ENCODE assay signal across 8 cellular contexts in the genomic region with DNA sequence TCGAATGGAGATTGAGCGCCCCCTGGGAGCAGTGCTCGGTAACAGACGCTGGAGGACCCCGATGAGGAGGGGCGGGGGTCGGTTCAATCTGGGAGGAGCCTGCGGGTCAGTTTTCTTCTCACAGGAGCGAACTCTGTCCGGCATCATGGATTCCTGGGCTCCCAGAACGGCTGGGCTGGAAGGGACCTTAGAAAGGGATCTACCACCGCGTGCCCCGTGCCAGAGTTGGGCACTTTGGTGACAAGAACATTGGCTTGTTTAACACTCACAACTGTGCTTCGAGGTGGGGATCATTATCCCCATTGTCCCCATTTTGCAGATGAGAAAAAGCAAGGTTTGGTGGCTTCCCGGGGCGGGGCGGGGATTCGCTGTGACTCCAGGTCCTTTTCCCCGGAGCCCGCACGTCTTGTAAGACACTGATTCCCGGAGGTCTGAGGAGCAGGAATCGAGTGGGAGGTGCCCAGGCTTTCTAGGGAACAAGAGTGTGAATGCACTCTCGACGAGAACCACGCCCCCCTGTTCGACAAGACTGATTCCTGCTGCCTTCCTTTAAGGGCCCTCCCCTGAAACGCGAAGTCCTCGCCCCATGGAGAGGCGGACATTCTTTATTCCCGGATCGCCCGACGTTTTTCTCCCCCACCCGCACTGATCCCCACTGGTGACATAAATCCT. TPM values are rescaled to one million over a fixed set of nuclear protein-coding genes. Genes with fewer than 3 reads are reported as not detected.
DNase-seq lines count a peak whose midpoint lies in the region; ATAC-seq, FAIRE-seq and TF ChIP-seq lines count a peak whose summit lies in the region.

No MANE protein-coding gene starts in this region.

- H3K4me3 Mint-ChIP-seq in T-helper 2 cell treated with Interferon-gamma antibody and Interleukin-4, amounts not matched to agents 5 μg/mL and 100 μg/mL, for 36 hours, result peak overlapping the region; percentile 96
- peak overlapping the region; percentile 99 for H3K4me3 Mint-ChIP-seq in astrocyte (ENCODE audit: unreplicated experiment)

- H3K4me3 ChIP-seq in astrocyte (ENCODE audit: insufficient read depth, low read depth, low read length), result peak overlapping the region; percentile 97
- H3K4me3 ChIP-seq in rectal smooth muscle tissue (ENCODE audit: low read length), result peak overlapping the region; percentile 89
- H3K4me3 ChIP-seq in uterus, result peak overlapping the region; percentile 36 to 44

- H3K4me1 Mint-ChIP-seq in T-helper 2 cell treated with Interferon-gamma antibody and Interleukin-4, amounts not matched to agents 5 μg/mL and 100 μg/mL, for 36 hours (ENCODE audit: low read depth), result peaks cover 25% of the 10 kb centered on the region
- peaks cover 10% of the 10 kb centered on the region for H3K4me1 Mint-ChIP-seq in astrocyte (ENCODE audit: low read depth, unreplicated experiment)

- peak overlapping the region; percentile 98 for H3K27ac Mint-ChIP-seq in T-helper 2 cell treated with Interferon-gamma antibody and Interleukin-4, amounts not matched to agents 5 μg/mL and 100 μg/mL, for 36 hours
- H3K27ac Mint-ChIP-seq in astrocyte (ENCODE audit: unreplicated experiment), result peak overlapping the region; percentile 100

- H4K20me1 ChIP-seq in astrocyte (ENCODE audit: insufficient read depth, low read length), result peaks cover 22% of the 10 kb centered on the region

- peak overlapping the region; percentile 79 for H2AFZ ChIP-seq in astrocyte (ENCODE audit: low read depth, low read length)

- H3K36me3 Mint-ChIP-seq in T-helper 2 cell treated with Interferon-gamma antibody and Interleukin-4, amounts not matched to agents 5 μg/mL and 100 μg/mL, for 36 hours (ENCODE audit: low read depth), result peaks cover 4% of the 10 kb centered on the region
- peaks cover 2% of the 10 kb centered on the region for H3K36me3 Mint-ChIP-seq in astrocyte (ENCODE audit: low read depth, unreplicated experiment)

- peaks cover 20% of the 10 kb centered on the region for H3K4me1 ChIP-seq in astrocyte (ENCODE audit: insufficient read depth, low read length)
- H3K4me1 ChIP-seq in rectal smooth muscle tissue (ENCODE audit: control insufficient read depth, insufficient read depth, low read length), result peaks cover 5% of the 10 kb centered on the region
- peaks cover 0 to 8% of the 10 kb centered on the region in 2 donors for H3K4me1 ChIP-seq in uterus

- H3K27me3 ChIP-seq in astrocyte (ENCODE audit: insufficient read depth, low read length), result no peaks in the 10 kb centered on the region
- no peaks in the 10 kb centered on the region for H3K27me3 ChIP-seq in rectal smooth muscle tissue (ENCODE audit: control insufficient read depth, insufficient read depth, low read length)
- H3K27me3 ChIP-seq in uterus, result no peaks in the 10 kb centered on the region

- H3K9me3 Mint-ChIP-seq in T-helper 2 cell treated with Interferon-gamma antibody and Interleukin-4, amounts not matched to agents 5 μg/mL and 100 μg/mL, for 36 hours, result no peaks in the 10 kb centered on the region
- no peaks in the 10 kb centered on the region for H3K9me3 Mint-ChIP-seq in astrocyte (ENCODE audit: unreplicated experiment)

- peak overlapping the region; percentile 94 for H3K4me2 ChIP-seq in astrocyte (ENCODE audit: low read length)

- DNase-seq in Ammon's horn (ENCODE audit: low spot score) (peak; percentile 91), NCI-H1694 treated with DMSO at 0.1 percent for 48 hours (lab: John Stamatoyannopoulos, UW) (peak; percentile 79), astrocyte (ENCODE audit: low read depth) (peak; percentile 87), hepatic stellate cell (ENCODE audit: low spot score) (peak; percentile 89), uterus (peak; percentile 92)
- peak; percentile 78 for DNase-seq in T-helper 2 cell treated with Interferon-gamma antibody and Interleukin-4, amounts not matched to agents 5 μg/mL and 100 μg/mL, for 36 hours (ENCODE audit: low spot score)

- no peaks in the 10 kb centered on the region for H3K27me3 Mint-ChIP-seq in T-helper 2 cell treated with Interferon-gamma antibody and Interleukin-4, amounts not matched to agents 5 μg/mL and 100 μg/mL, for 36 hours (ENCODE audit: low read depth)
- no peaks in the 10 kb centered on the region for H3K27me3 Mint-ChIP-seq in astrocyte (ENCODE audit: low read depth, unreplicated experiment)

- FAIRE-seq in astrocyte (lab: Jason Lieb, UNC), result no peak

- peak overlapping the region; percentile 99 for H3K27ac ChIP-seq in astrocyte (ENCODE audit: low read depth, low read length)
- H3K27ac ChIP-seq in rectal smooth muscle tissue (ENCODE audit: low read depth, low read length), result peak overlapping the region; percentile 100
- peak overlapping the region; percentile 75 to 80 for H3K27ac ChIP-seq in uterus

- intact Hi-C loops in uterus (cut with DNase I; ENCODE audit: low total_unique reads), result no loop called here

- peaks cover 15% of the 10 kb centered on the region for H3K79me2 ChIP-seq in astrocyte (ENCODE audit: insufficient read depth, low read length)

- H3K9me3 ChIP-seq in astrocyte (ENCODE audit: insufficient read depth, low read depth, low read length) (no peaks in the 10 kb centered on the region), uterus (no peaks in the 10 kb centered on the region)

- H3K9ac ChIP-seq in astrocyte (ENCODE audit: low read length) (peak overlapping the region; percentile 96), rectal smooth muscle tissue (ENCODE audit: low read length) (peak overlapping the region; percentile 75)

- peak; percentile 0 for ATAC-seq in GM21576 (IDR thresholded peaks at IDR 0.05; ENCODE audit: unreplicated experiment)

- peak; percentile 78 for TF ChIP-seq CTCF in astrocyte (IDR thresholded peaks at IDR 0.05; ENCODE audit: insufficient read depth, low read depth, low read length)
- peak; percentile 82 to 95 (median 92) for TF ChIP-seq CTCF in uterus (IDR thresholded peaks at IDR 0.05)

- peak in 1 of 2 donors; percentile 18 for TF ChIP-seq POLR2A in uterus (IDR thresholded peaks at IDR 0.05)

- H3K36me3 ChIP-seq in astrocyte (ENCODE audit: insufficient read depth, low read length), result peaks cover 2% of the 10 kb centered on the region
- H3K36me3 ChIP-seq in rectal smooth muscle tissue (ENCODE audit: control insufficient read depth, insufficient read depth, low read length), result no peaks in the 10 kb centered on the region
- no peaks in the 10 kb centered on the region for H3K36me3 ChIP-seq in uterus

RNA-seq across cellular contexts. Expression of a gene that starts 1.5 kb away (rescaled TPM):
- total RNA-seq in astrocyte, result 42.3 and 42.5 TPM in 2 replicates
- 10 to 100 TPM in 3 of 4 donors, 1 to 10 TPM in 1; 3.8 to 25.4 (median 19.0) TPM for total RNA-seq in uterus

RNA-seq across cellular contexts. Expression of a gene that starts 25.5 kb away (rescaled TPM):
- total RNA-seq in astrocyte (5.2 and 5.9 TPM in 2 replicates), uterus (10 to 100 TPM in 2 of 4 donors, 1 to 10 TPM in 1, not detected in 1; 2.3 to 20.6 (median 13.8) TPM)

RNA-seq across cellular contexts. Expression of a gene that starts 27.0 kb away (rescaled TPM):
- total RNA-seq in astrocyte (21.1 and 22.6 TPM in 2 replicates), uterus (10 to 100 TPM; 21.7 to 65.0 (median 27.9) TPM)

RNA-seq across cellular contexts. Expression of a gene that starts 28.0 kb away (rescaled TPM):
- 37.7 and 40.7 TPM in 2 replicates for total RNA-seq in astrocyte
- total RNA-seq in uterus, result 10 to 100 TPM; 16.5 to 44.8 (median 35.2) TPM

RNA-seq across cellular contexts. Expression of a gene that starts 35.7 kb away (rescaled TPM):
- total RNA-seq in astrocyte, result 15.4 and 18.7 TPM in 2 replicates
- total RNA-seq in uterus, result 10 to 100 TPM in 1 of 4 donors, 1 to 10 TPM in 3; 2.1 to 31.7 (median 3.5) TPM

Comparison
In these comparisons a context has a peak if more than half of its experiments do, and no peak if none do; other contexts are left out.
1. Peak in every context shown above with its lines: DNase-seq, ATAC-seq, H3K4me3 ChIP-seq and H3K27ac ChIP-seq.
2. H3K4me3 ChIP-seq: peak in every context shown above with its lines; median percentile 97 in astrocyte; 89 in rectal smooth muscle tissue; 40 in uterus.